6 cellular contexts compared by ENCODE assay signal in genomic region chr10:127082651-127083050, GRCh38.
"Had no signal": no experiment of that assay in that cellular context is flagged by ENCODE, and none has a peak within 500 bp of the region (broad histone marks: within the 10 kb centered on the region; RNA-seq: fewer than 3 reads in every experiment).

No MANE protein-coding gene starts in this region.

- H3K4me3 ChIP-seq: GM23248, K562 had no signal

- ATAC-seq: K562 had no signal

- H3K4me3 Mint-ChIP-seq: H9 had no signal

- DNase-seq: GM23248, GOT3, H9, HCEC 1CT, IMR-90 had no signal
